Comparison of ENCODE assay signal across 1 cellular context in the genomic region with DNA sequence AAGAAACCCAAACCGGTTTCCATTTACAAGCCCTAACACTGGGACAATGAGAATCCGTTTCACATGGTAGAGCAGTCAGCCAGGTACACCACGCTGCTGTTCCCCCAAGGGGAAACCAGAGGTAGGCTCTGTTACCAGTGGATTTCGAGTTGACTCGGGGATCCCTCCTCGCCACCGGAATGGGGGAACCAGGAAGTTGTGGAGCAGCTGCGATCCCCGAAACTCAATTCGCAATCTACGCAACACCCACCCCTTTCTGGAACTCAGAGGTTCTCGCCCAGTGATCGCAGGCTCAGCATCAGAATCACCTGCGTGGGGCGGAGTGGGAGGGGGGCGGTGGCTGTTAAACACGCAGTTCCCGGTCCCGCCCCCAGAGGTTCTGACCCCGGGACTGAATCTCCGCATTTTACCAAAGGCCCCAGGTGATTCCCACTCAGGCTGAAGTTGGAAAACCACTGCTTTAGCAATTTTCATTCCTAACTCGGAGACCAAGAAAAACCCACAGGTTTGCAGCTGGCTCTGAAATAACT.
A peak's percentile ranks its signal among the peaks of the same experiment; 100 is the strongest.
TF ChIP-seq lines count a peak whose summit lies in the region.
"Not testable (repeated sequence)": the region's sequence is repeated elsewhere in the genome, so short reads cannot be mapped to it uniquely, and the experiment has no call there.

No MANE protein-coding gene starts in this region.

TF ChIP-seq in HepG2, 621 proteins besides CTCF, POLR2A, EP300 and RAD21:
- TF ChIP-seq KMT2A (CRISPR knock-in tag; IDR thresholded peaks at IDR 0.05) = peak; percentile 43; the same call in 1 of the 2 replicates
- TF ChIP-seq, protein P1, sequence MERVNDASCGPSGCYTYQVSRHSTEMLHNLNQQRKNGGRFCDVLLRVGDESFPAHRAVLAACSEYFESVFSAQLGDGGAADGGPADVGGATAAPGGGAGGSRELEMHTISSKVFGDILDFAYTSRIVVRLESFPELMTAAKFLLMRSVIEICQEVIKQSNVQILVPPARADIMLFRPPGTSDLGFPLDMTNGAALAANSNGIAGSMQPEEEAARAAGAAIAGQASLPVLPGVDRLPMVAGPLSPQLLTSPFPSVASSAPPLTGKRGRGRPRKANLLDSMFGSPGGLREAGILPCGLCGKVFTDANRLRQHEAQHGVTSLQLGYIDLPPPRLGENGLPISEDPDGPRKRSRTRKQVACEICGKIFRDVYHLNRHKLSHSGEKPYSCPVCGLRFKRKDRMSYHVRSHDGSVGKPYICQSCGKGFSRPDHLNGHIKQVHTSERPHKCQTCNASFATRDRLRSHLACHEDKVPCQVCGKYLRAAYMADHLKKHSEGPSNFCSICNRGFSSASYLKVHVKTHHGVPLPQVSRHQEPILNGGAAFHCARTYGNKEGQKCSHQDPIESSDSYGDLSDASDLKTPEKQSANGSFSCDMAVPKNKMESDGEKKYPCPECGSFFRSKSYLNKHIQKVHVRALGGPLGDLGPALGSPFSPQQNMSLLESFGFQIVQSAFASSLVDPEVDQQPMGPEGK (CRISPR knock-in tag; IDR thresholded peaks at IDR 0.05) = 0 out of 2 replicates have a peak, but pooled peaks have one; percentile 22
- TF ChIP-seq ZNF317 (CRISPR knock-in tag; IDR thresholded peaks at IDR 0.05) = 0 out of 2 replicates have a peak, but pooled peaks have one; percentile 42
- TF ChIP-seq, protein P2, sequence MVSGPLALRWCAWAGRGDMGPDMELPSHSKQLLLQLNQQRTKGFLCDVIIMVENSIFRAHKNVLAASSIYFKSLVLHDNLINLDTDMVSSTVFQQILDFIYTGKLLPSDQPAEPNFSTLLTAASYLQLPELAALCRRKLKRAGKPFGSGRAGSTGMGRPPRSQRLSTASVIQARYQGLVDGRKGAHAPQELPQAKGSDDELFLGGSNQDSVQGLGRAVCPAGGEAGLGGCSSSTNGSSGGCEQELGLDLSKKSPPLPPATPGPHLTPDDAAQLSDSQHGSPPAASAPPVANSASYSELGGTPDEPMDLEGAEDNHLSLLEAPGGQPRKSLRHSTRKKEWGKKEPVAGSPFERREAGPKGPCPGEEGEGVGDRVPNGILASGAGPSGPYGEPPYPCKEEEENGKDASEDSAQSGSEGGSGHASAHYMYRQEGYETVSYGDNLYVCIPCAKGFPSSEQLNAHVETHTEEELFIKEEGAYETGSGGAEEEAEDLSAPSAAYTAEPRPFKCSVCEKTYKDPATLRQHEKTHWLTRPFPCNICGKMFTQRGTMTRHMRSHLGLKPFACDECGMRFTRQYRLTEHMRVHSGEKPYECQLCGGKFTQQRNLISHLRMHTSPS (CRISPR knock-in tag; IDR thresholded peaks at IDR 0.05; ENCODE audit: low read depth) = 0 out of 2 replicates have a peak, but pooled peaks have one; percentile 5
- TF ChIP-seq, protein P3, sequence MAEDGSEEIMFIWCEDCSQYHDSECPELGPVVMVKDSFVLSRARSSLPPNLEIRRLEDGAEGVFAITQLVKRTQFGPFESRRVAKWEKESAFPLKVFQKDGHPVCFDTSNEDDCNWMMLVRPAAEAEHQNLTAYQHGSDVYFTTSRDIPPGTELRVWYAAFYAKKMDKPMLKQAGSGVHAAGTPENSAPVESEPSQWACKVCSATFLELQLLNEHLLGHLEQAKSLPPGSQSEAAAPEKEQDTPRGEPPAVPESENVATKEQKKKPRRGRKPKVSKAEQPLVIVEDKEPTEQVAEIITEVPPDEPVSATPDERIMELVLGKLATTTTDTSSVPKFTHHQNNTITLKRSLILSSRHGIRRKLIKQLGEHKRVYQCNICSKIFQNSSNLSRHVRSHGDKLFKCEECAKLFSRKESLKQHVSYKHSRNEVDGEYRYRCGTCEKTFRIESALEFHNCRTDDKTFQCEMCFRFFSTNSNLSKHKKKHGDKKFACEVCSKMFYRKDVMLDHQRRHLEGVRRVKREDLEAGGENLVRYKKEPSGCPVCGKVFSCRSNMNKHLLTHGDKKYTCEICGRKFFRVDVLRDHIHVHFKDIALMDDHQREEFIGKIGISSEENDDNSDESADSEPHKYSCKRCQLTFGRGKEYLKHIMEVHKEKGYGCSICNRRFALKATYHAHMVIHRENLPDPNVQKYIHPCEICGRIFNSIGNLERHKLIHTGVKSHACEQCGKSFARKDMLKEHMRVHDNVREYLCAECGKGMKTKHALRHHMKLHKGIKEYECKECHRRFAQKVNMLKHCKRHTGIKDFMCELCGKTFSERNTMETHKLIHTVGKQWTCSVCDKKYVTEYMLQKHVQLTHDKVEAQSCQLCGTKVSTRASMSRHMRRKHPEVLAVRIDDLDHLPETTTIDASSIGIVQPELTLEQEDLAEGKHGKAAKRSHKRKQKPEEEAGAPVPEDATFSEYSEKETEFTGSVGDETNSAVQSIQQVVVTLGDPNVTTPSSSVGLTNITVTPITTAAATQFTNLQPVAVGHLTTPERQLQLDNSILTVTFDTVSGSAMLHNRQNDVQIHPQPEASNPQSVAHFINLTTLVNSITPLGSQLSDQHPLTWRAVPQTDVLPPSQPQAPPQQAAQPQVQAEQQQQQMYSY (CRISPR knock-in tag; IDR thresholded peaks at IDR 0.05) = peak; percentile 64; the same call in 1 of the 2 replicates
- TF ChIP-seq HDAC1 (CRISPR knock-in tag; IDR thresholded peaks at IDR 0.05) = 0 out of 2 replicates have a peak, but pooled peaks have one; percentile 17
- TF ChIP-seq NAIF1 (CRISPR knock-in tag; IDR thresholded peaks at IDR 0.05; ENCODE audit: borderline replicate concordance) = 0 out of 2 replicates have a peak, but pooled peaks have one; percentile 32
- TF ChIP-seq, protein P4, sequence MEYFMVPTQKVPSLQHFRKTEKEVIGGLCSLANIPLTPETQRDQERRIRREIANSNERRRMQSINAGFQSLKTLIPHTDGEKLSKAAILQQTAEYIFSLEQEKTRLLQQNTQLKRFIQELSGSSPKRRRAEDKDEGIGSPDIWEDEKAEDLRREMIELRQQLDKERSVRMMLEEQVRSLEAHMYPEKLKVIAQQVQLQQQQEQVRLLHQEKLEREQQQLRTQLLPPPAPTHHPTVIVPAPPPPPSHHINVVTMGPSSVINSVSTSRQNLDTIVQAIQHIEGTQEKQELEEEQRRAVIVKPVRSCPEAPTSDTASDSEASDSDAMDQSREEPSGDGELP (IDR thresholded peaks at IDR 0.05; ENCODE audit: borderline replicate concordance, low read depth) = peak; percentile 20; the same call in 1 of the 2 replicates
- 0 out of 2 replicates have a peak, but pooled peaks have one; percentile 5 for TF ChIP-seq FOXK1 (CRISPR knock-in tag; IDR thresholded peaks at IDR 0.05; ENCODE audit: borderline replicate concordance, low read depth)
- TF ChIP-seq KMT2B (CRISPR knock-in tag; IDR thresholded peaks at IDR 0.05) = 0 out of 2 replicates have a peak, but pooled peaks have one; percentile 25
- TF ChIP-seq, protein P5, sequence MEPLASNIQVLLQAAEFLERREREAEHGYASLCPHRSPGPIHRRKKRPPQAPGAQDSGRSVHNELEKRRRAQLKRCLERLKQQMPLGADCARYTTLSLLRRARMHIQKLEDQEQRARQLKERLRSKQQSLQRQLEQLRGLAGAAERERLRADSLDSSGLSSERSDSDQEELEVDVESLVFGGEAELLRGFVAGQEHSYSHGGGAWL (CRISPR knock-in tag; IDR thresholded peaks at IDR 0.05) = peak; percentile 1; the same call in 1 of the 2 replicates
- peak; percentile 35; the same call in 1 of the 2 replicates for TF ChIP-seq GATAD2A (CRISPR knock-in tag; IDR thresholded peaks at IDR 0.05)
- 0 out of 2 replicates have a peak, but pooled peaks have one; percentile 24 for TF ChIP-seq REPIN1 (CRISPR knock-in tag; IDR thresholded peaks at IDR 0.05; ENCODE audit: borderline replicate concordance, low read depth)
- peak; percentile 43 for TF ChIP-seq NR2F6 (IDR thresholded peaks at IDR 0.05)
- not testable (repeated sequence) for TF ChIP-seq NR2F6 (CRISPR knock-in tag; IDR thresholded peaks at IDR 0.05)
- TF ChIP-seq KLF16 (CRISPR knock-in tag; IDR thresholded peaks at IDR 0.05) = peak in 1 of 2 experiments; percentile 25; a peak in 1 of 4 replicates
- TF ChIP-seq KAT7 (CRISPR knock-in tag; IDR thresholded peaks at IDR 0.05; ENCODE audit: borderline replicate concordance) = 0 out of 2 replicates have a peak, but pooled peaks have one; percentile 16
- 0 out of 2 replicates have a peak, but pooled peaks have one; percentile 5 for TF ChIP-seq FOXC1 (CRISPR knock-in tag; IDR thresholded peaks at IDR 0.05; ENCODE audit: borderline replicate concordance)
- TF ChIP-seq, protein P6, sequence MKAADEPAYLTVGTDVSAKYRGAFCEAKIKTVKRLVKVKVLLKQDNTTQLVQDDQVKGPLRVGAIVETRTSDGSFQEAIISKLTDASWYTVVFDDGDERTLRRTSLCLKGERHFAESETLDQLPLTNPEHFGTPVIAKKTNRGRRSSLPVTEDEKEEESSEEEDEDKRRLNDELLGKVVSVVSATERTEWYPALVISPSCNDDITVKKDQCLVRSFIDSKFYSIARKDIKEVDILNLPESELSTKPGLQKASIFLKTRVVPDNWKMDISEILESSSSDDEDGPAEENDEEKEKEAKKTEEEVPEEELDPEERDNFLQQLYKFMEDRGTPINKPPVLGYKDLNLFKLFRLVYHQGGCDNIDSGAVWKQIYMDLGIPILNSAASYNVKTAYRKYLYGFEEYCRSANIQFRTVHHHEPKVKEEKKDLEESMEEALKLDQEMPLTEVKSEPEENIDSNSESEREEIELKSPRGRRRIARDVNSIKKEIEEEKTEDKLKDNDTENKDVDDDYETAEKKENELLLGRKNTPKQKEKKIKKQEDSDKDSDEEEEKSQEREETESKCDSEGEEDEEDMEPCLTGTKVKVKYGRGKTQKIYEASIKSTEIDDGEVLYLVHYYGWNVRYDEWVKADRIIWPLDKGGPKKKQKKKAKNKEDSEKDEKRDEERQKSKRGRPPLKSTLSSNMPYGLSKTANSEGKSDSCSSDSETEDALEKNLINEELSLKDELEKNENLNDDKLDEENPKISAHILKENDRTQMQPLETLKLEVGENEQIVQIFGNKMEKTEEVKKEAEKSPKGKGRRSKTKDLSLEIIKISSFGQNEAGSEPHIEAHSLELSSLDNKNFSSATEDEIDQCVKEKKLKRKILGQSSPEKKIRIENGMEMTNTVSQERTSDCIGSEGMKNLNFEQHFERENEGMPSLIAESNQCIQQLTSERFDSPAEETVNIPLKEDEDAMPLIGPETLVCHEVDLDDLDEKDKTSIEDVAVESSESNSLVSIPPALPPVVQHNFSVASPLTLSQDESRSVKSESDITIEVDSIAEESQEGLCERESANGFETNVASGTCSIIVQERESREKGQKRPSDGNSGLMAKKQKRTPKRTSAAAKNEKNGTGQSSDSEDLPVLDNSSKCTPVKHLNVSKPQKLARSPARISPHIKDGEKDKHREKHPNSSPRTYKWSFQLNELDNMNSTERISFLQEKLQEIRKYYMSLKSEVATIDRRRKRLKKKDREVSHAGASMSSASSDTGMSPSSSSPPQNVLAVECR (CRISPR knock-in tag; IDR thresholded peaks at IDR 0.05; ENCODE audit: borderline replicate concordance) = 0 out of 2 replicates have a peak, but pooled peaks have one; percentile 3
- peak; percentile 7; the same call in 1 of the 2 replicates for TF ChIP-seq KDM2A (CRISPR knock-in tag; IDR thresholded peaks at IDR 0.05; ENCODE audit: borderline replicate concordance, low read depth)
- TF ChIP-seq MTA1 (CRISPR knock-in tag; IDR thresholded peaks at IDR 0.05; ENCODE audit: borderline replicate concordance) = peak; percentile 24; the same call in 1 of the 2 replicates
- peak; percentile 82 for TF ChIP-seq HNRNPLL (IDR thresholded peaks at IDR 0.05; ENCODE audit: low read depth, low read length, poor library complexity, severe bottlenecking)
- TF ChIP-seq, protein P7, sequence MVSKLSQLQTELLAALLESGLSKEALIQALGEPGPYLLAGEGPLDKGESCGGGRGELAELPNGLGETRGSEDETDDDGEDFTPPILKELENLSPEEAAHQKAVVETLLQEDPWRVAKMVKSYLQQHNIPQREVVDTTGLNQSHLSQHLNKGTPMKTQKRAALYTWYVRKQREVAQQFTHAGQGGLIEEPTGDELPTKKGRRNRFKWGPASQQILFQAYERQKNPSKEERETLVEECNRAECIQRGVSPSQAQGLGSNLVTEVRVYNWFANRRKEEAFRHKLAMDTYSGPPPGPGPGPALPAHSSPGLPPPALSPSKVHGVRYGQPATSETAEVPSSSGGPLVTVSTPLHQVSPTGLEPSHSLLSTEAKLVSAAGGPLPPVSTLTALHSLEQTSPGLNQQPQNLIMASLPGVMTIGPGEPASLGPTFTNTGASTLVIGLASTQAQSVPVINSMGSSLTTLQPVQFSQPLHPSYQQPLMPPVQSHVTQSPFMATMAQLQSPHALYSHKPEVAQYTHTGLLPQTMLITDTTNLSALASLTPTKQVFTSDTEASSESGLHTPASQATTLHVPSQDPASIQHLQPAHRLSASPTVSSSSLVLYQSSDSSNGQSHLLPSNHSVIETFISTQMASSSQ (IDR thresholded peaks at IDR 0.05; ENCODE audit: low read depth) = not testable (repeated sequence)
- TF ChIP-seq, protein P7 (CRISPR knock-in tag; IDR thresholded peaks at IDR 0.05; ENCODE audit: borderline replicate concordance) = 0 out of 2 replicates have a peak, but pooled peaks have one; percentile 14
- TF ChIP-seq MYC (CRISPR knock-in tag; IDR thresholded peaks at IDR 0.05; ENCODE audit: borderline replicate concordance) = peak; percentile 2; the same call in 1 of the 2 replicates
